25 cellular contexts compared by ENCODE assay signal in genomic region chr16:10614685-10615084, GRCh38. TPM values are rescaled to one million over a fixed set of nuclear protein-coding genes. Genes with fewer than 3 reads are reported as not detected.
DNase-seq lines count a peak whose midpoint lies in the region; FAIRE-seq and TF ChIP-seq lines count a peak whose summit lies in the region.
"Had no signal": no experiment of that assay in that cellular context is flagged by ENCODE, and none has a peak within 500 bp of the region (broad histone marks: within the 10 kb centered on the region; RNA-seq: fewer than 3 reads in every experiment).

No MANE protein-coding gene starts in this region.

- H2BK120ac ChIP-seq in H1 (replicated peaks; ENCODE audit: low read depth, low read length), result no peak overlapping the region

- 0 out of 2 replicates have a peak overlapping the region, but pooled peaks have one; percentile 24 for H2AK5ac ChIP-seq in H1 (ENCODE audit: low read depth, low read length)

- no peak overlapping the region for H4K91ac ChIP-seq in H1 (replicated peaks; ENCODE audit: insufficient read length, low read length)

- H3K27me3 ChIP-seq in BLaER1, result no peaks in the 10 kb centered on the region
- H3K27me3 ChIP-seq in BLaER1 treated with 17β-estradiol and CSF1 and Interleukin-3, amounts not matched to agents 10 nM and 100 nM, result no peaks in the 10 kb centered on the region
- peaks cover 0 to 6% (median 3%) of the 10 kb centered on the region in 4 experiments; a peak in 3 of 7 replicates for H3K27me3 ChIP-seq in H1 (replicated peaks in 1 of 4; ENCODE audit: control insufficient read depth in 3 of 4, extremely low read depth in 1 of 4, insufficient read depth in 3 of 4, low read length in 3 of 4)
- H3K27me3 ChIP-seq: BE2C had no signal

- no peak overlapping the region for H2BK15ac ChIP-seq in H1 (ENCODE audit: low read length)

- H2BK20ac ChIP-seq in H1 (ENCODE audit: low read length), result no peak overlapping the region

- no peak overlapping the region for H3K9ac ChIP-seq in BLaER1
- no peak overlapping the region for H3K9ac ChIP-seq in BLaER1 treated with 17β-estradiol and CSF1 and Interleukin-3, amounts not matched to agents 10 nM and 100 nM
- no peak overlapping the region for H3K9ac ChIP-seq in H1 (replicated peaks in 1 of 4; ENCODE audit: extremely low read depth in 1 of 4, low read depth in 3 of 4, low read length in 3 of 4)

- no peaks in the 10 kb centered on the region for H3K36me3 ChIP-seq in BLaER1
- H3K36me3 ChIP-seq in BLaER1 treated with 17β-estradiol and CSF1 and Interleukin-3, amounts not matched to agents 10 nM and 100 nM, result no peaks in the 10 kb centered on the region
- no peaks in the 10 kb centered on the region for H3K36me3 ChIP-seq in H1 (ENCODE audit: control insufficient read depth in 2 of 4, insufficient read depth in 4 of 4, low read length in 3 of 4)
- H3K36me3 ChIP-seq: BE2C had no signal

- no peak overlapping the region for H2BK5ac ChIP-seq in H1 (ENCODE audit: low read depth, low read length)

- no peak for TF ChIP-seq CTCF in H1 (IDR thresholded peaks at IDR 0.05; ENCODE audit: control extremely low read depth in 1 of 3, insufficient read depth in 1 of 3, low read depth in 1 of 3, low read length in 3 of 3)
- no peak for TF ChIP-seq CTCF in GM13976 (IDR thresholded peaks at IDR 0.05; ENCODE audit: borderline replicate concordance, control extremely low read depth, extremely low read depth, insufficient read depth, missing control alignments)

- H3K79me2 ChIP-seq in H1 (ENCODE audit: control insufficient read depth in 1 of 2, insufficient read depth in 2 of 2, low read length in 2 of 2), result no peaks in the 10 kb centered on the region

- FAIRE-seq in H1 (lab: Jason Lieb, UNC), result no peak
- FAIRE-seq: A204.1, GM12878, GM12892, GM19239 had no signal

- no peak overlapping the region for H4K8ac ChIP-seq in H1 (ENCODE audit: extremely low read depth, insufficient read depth, low read length)

- no peak overlapping the region for H2BK12ac ChIP-seq in H1 (ENCODE audit: low read depth, low read length)

- TF ChIP-seq RAD21 in H1 (IDR thresholded peaks at IDR 0.05 in 1 of 2, conservative IDR thresholded peaks at IDR 0.05 in 1 of 2; ENCODE audit: low read depth in 2 of 2, low read length in 2 of 2), result no peak

- no peak overlapping the region for H3K56ac ChIP-seq in H1 (replicated peaks; ENCODE audit: insufficient read length, low read depth, low read length)

- in situ Hi-C loops in GM13976 (cut with MboI; ENCODE audit: low sequenced_read_pairs, unreplicated experiment), result no loop called here

- peaks cover 3% of the 10 kb centered on the region; the same call in 1 of the 2 replicates for H3K23me2 ChIP-seq in H1 (ENCODE audit: low read depth, low read length)

- H4K5ac ChIP-seq in H1 (ENCODE audit: insufficient read length, low read depth, low read length), result no peak overlapping the region

- H3K4me1 ChIP-seq in BLaER1 (peaks cover 55% of the 10 kb centered on the region), H1 (replicated peaks in 1 of 4; ENCODE audit: control insufficient read depth in 3 of 4, insufficient read depth in 4 of 4, low read length in 3 of 4) (peaks cover 11 to 28% (median 20%) of the 10 kb centered on the region in 4 experiments)
- peaks cover 20 to 73% (median 57%) of the 10 kb centered on the region in 10 experiments for H3K4me1 ChIP-seq in BLaER1 treated with 17β-estradiol and CSF1 and Interleukin-3, amounts not matched to agents 10 nM and 100 nM

- no peak overlapping the region for H3K18ac ChIP-seq in H1 (ENCODE audit: extremely low read depth, low read length)

- no peaks in the 10 kb centered on the region for H4K20me1 ChIP-seq in BLaER1
- H4K20me1 ChIP-seq in BLaER1 treated with 17β-estradiol and CSF1 and Interleukin-3, amounts not matched to agents 10 nM and 100 nM, result no peaks in the 10 kb centered on the region
- no peaks in the 10 kb centered on the region for H4K20me1 ChIP-seq in H1 (replicated peaks in 1 of 2; ENCODE audit: control insufficient read depth in 1 of 2, insufficient read depth in 2 of 2, low read length in 2 of 2)

- H3K4me2 ChIP-seq in BLaER1 (peak overlapping the region; percentile 26), H1 (ENCODE audit: insufficient read depth in 1 of 2, low read depth in 2 of 2, low read length in 2 of 2) (no peak overlapping the region)
- H3K4me2 ChIP-seq in BLaER1 treated with 17β-estradiol and CSF1 and Interleukin-3, amounts not matched to agents 10 nM and 100 nM, result peak overlapping the region in 7 of 11 experiments; percentile 15 to 32 (median 23); a peak in 6 of 22 replicates

- no peak overlapping the region for H2AFZ ChIP-seq in H1 (ENCODE audit: low read length)

- CTCF ChIA-PET in H1 (lab: Charles Lee; ENCODE audit: partially characterized antibody), result interaction anchor here (1.5 kb wide), 1 partner anchor 14 kb away, joined by 3 read pairs; no protein-coding TSS in a partner anchor

- POLR2A ChIA-PET in H1 (lab: Charles Lee; ENCODE audit: partially characterized antibody), result no interaction called here

- H3K4ac ChIP-seq in H1 (replicated peaks; ENCODE audit: insufficient read length, low read depth, low read length), result no peak overlapping the region

- no peak overlapping the region for H3K14ac ChIP-seq in H1 (ENCODE audit: insufficient read length)

- TF ChIP-seq POLR2A in H1 (IDR thresholded peaks at IDR 0.05; ENCODE audit: control extremely low read depth in 1 of 2, low read depth in 2 of 2, low read length in 2 of 2), result no peak

- no peaks in the 10 kb centered on the region for H3K79me1 ChIP-seq in H1 (ENCODE audit: low read depth, low read length)

- no peak overlapping the region for H3K27ac ChIP-seq in BLaER1
- no peak overlapping the region for H3K27ac ChIP-seq in BLaER1 treated with 17β-estradiol and CSF1 and Interleukin-3, amounts not matched to agents 10 nM and 100 nM
- no peak overlapping the region for H3K27ac ChIP-seq in H1 (ENCODE audit: low read depth, low read length)

- H3K4me3 ChIP-seq in BLaER1, result no peak overlapping the region
- no peak overlapping the region for H3K4me3 ChIP-seq in BLaER1 treated with 17β-estradiol and CSF1 and Interleukin-3, amounts not matched to agents 10 nM and 100 nM
- no peak overlapping the region for H3K4me3 ChIP-seq in H1 (ENCODE audit: extremely low read depth in 1 of 4, insufficient read depth in 2 of 4, low read depth in 3 of 4, low read length in 4 of 4)
- H3K4me3 ChIP-seq: GM12878 had no signal

- TF ChIP-seq EP300 in H1 (IDR thresholded peaks at IDR 0.05; ENCODE audit: borderline replicate concordance in 1 of 2, low read depth in 2 of 2, low read length in 2 of 2), result no peak

- H3K23ac ChIP-seq in H1 (ENCODE audit: insufficient read length), result no peak overlapping the region

- no peak for DNase-seq in H1 (ENCODE audit: low read depth in 1 of 2, low spot score in 2 of 2)
- DNase-seq in activated naive CD4-positive, alpha-beta T cell treated with anti-CD3 and anti-CD28 coated beads, Interleukin-2, amount 50 U/mL, for 16 hours, result no peak
- no peak for DNase-seq in GM13976 (ENCODE audit: low spot score)
- DNase-seq: 8988T; ACHN; BE2C; C1 segment of cervical spinal cord; CD4-positive, alpha-beta memory T cell; CD4-positive, CD25-positive, alpha-beta regulatory T cell; CD8-positive, alpha-beta memory T cell; COR-L47; DMS 273 treated with DMSO at 0.1 percent for 48 hours; DMS153; DMS53; DMS79; DND-41; EL; GDM1 had no signal

- H3K9me3 ChIP-seq in BLaER1 (no peaks in the 10 kb centered on the region), H1 (ENCODE audit: insufficient read depth in 2 of 2, low read depth in 1 of 2, low read length in 1 of 2) (no peaks in the 10 kb centered on the region)
- no peaks in the 10 kb centered on the region for H3K9me3 ChIP-seq in BLaER1 treated with 17β-estradiol and CSF1 and Interleukin-3, amounts not matched to agents 10 nM and 100 nM (replicated peaks in 1 of 11)
- H3K9me3 ChIP-seq: BE2C had no signal

TF ChIP-seq in H1, 55 proteins besides CTCF, POLR2A, EP300 and RAD21 (continues in another document):
- TF ChIP-seq MAFK (IDR thresholded peaks at IDR 0.05; ENCODE audit: low read depth, low read length) (no peak), SUZ12 (IDR thresholded peaks at IDR 0.05; ENCODE audit: low read length) (no peak), HDAC6 (IDR thresholded peaks at IDR 0.05; ENCODE audit: low read depth, low read length) (no peak), BCL11A (IDR thresholded peaks at IDR 0.05; ENCODE audit: low read depth in 2 of 2, low read length in 2 of 2) (no peak), SIN3A (conservative IDR thresholded peaks at IDR 0.05 in 1 of 2, IDR thresholded peaks at IDR 0.05 in 1 of 2; ENCODE audit: low read depth in 1 of 2, low read length in 2 of 2) (no peak), CHD2 (IDR thresholded peaks at IDR 0.05; ENCODE audit: low read length) (no peak), NRF1 (IDR thresholded peaks at IDR 0.05; ENCODE audit: low read depth, low read length) (no peak), KDM5A (IDR thresholded peaks at IDR 0.05; ENCODE audit: low read length) (no peak), TAF7 (optimal IDR thresholded peaks at IDR 0.05; ENCODE audit: borderline replicate concordance, low read depth, low read length) (no peak), YY1 (IDR thresholded peaks at IDR 0.05; ENCODE audit: low read depth, low read length) (no peak), MAX (IDR thresholded peaks at IDR 0.05) (no peak), FOSL1 (IDR thresholded peaks at IDR 0.05; ENCODE audit: insufficient read depth, low read depth, low read length) (no peak), E2F6 (IDR thresholded peaks at IDR 0.05) (no peak), TEAD4 (IDR thresholded peaks at IDR 0.05; ENCODE audit: low read depth, low read length) (no peak), GTF2F1 (IDR thresholded peaks at IDR 0.05; ENCODE audit: borderline replicate concordance, low read depth, low read length) (no peak)

RNA-seq across cellular contexts. Expression of gene EMP2, which starts 34.3 kb away (rescaled TPM):
- total RNA-seq in H1 (2021; fragmentation: NEBNext Ultra II Directional; extraction: Animal tissue kit (Norgen Biotek cat#: 25700)), result 21.8 and 22.6 TPM in 2 replicates
- polyA plus RNA-seq in H1 (2011; rRNA removed), result 13.5 and 23.3 TPM in 2 replicates
- polyA plus RNA-seq in H1 (2011; cell fraction: cytosol; rRNA removed), result 8.8 TPM
- polyA plus RNA-seq in H1 (2011; cell fraction: nucleus; rRNA removed), result 17.4 TPM
- polyA plus RNA-seq in H1 (2012, experiment 1 of 2), result 18.9 to 24.7 TPM (median 22.2 TPM) in 4 replicates
- 13.7 TPM for polyA plus RNA-seq in H1 (2012, experiment 2 of 2)
- 22.0 TPM for polyA plus RNA-seq in H1 (2013, experiment 1 of 2)
- 23.3 TPM for polyA plus RNA-seq in H1 (2013, experiment 2 of 2)
- polyA minus RNA-seq in H1 (2011; rRNA and poly(A)+ RNA removed), result 36.1 and 42.7 TPM in 2 replicates
- 13.1 TPM for polyA minus RNA-seq in H1 (2011; cell fraction: cytosol; rRNA and poly(A)+ RNA removed)
- 8.5 TPM for polyA minus RNA-seq in H1 (2011; cell fraction: nucleus; rRNA and poly(A)+ RNA removed)
- total RNA-seq: CD4-positive, alpha-beta memory T cell; CD4-positive, CD25-positive, alpha-beta regulatory T cell; CD8-positive, alpha-beta memory T cell had no signal
- polyA plus RNA-seq: CD14-positive monocyte; CD4-positive, alpha-beta memory T cell; CD4-positive, CD25-positive, alpha-beta regulatory T cell; CD8-positive, alpha-beta memory T cell had no signal

Comparison
In these comparisons a context has a peak if more than half of its experiments do, and no peak if none do; other contexts are left out.
1. H3K4me2 ChIP-seq: peak in BLaER1 (single experiment) and BLaER1 treated with 17β-estradiol and CSF1 and Interleukin-3, amounts not matched to agents 10 nM and 100 nM (7 of 11); none in H1 (0 of 2).